8 cellular contexts compared by ENCODE assay signal in the genomic region with DNA sequence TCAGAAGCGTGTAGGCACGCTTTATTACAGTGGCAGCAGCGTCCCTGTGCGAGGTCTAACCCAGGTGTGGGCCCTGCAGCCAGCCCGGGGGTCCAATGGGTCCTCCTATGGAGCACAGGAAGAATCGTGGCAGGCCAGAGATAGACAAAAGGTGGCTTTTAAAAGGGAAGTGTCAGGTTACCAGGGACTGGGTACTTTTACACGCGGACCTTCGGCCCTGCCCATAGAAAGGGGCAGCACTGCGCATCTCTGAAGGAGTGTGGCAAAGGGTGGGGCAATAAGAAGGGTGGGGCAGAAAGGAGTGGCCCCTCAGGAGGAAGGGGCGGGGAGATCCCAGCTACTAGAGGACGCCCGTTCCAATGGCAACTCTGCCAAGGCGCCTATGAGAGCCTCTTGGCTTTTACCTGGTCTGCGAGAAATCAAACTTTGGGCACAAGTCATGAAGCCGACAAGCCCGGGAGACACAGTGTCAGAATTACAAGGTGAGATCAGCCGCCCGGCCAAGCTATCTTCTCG.
DNase-seq lines count a peak whose midpoint lies in the region; ATAC-seq and TF ChIP-seq lines count a peak whose summit lies in the region.

No MANE protein-coding gene starts in this region.

- no peak for TF ChIP-seq EP300 in stomach (IDR thresholded peaks at IDR 0.05)

- intact Hi-C loops in activated CD4-positive, alpha-beta memory T cell treated with anti-CD3 and anti-CD28 coated beads for 36 hours (cut with micrococcal nuclease): loop anchor here (2.0 to 10.0 kb wide), 2 partner anchors 1420 to 1792 kb away; partner anchors contain the start of gene UQCRFS1
- intact Hi-C loops in stomach (cut with DNase I; ENCODE audit: low total_unique reads): no loop called here

- H3K27ac ChIP-seq in epithelial cell of prostate (peak overlapping the region; percentile 92), muscle layer of duodenum (ENCODE audit: low read length) (peak overlapping the region; percentile 96), stomach (peak overlapping the region; percentile 86 to 91 (median 90))

- peaks cover 2% of the 10 kb centered on the region for H3K9me3 Mint-ChIP-seq in activated CD4-positive, alpha-beta memory T cell treated with anti-CD3 and anti-CD28 coated beads for 36 hours

- ATAC-seq in GM19452 (IDR thresholded peaks at IDR 0.05; ENCODE audit: unreplicated experiment) (peak; percentile 70), HG03558 (IDR thresholded peaks at IDR 0.05; ENCODE audit: extremely low read depth, unreplicated experiment) (peak; percentile 40)

- DNase-seq in COLO668 (lab: John Stamatoyannopoulos, UW; ENCODE audit: unreplicated experiment) (peak; percentile 78), NCI-H526 treated with DMSO at 0.1 percent for 48 hours (lab: John Stamatoyannopoulos, UW) (peak; percentile 96), epithelial cell of prostate (ENCODE audit: low read depth, low spot score) (peak; percentile 60), stomach (peak; percentile 71)
- DNase-seq in activated CD4-positive, alpha-beta memory T cell treated with anti-CD3 and anti-CD28 coated beads for 36 hours: peak; percentile 84

- CTCF ChIA-PET in activated CD4-positive, alpha-beta memory T cell treated with anti-CD3 and anti-CD28 coated beads for 36 hours (lab: Charles Lee): no interaction called here

- H3K27me3 ChIP-seq in muscle layer of duodenum (ENCODE audit: low read depth, low read length) (no peaks in the 10 kb centered on the region), stomach (no peaks in the 10 kb centered on the region)

- WGBS in stomach, 5 donors: 0 to 1% (median 0%) methylated on average over 20 of the region's 20 CpGs

- POLR2A ChIA-PET in activated CD4-positive, alpha-beta memory T cell treated with anti-CD3 and anti-CD28 coated beads for 36 hours (lab: Charles Lee): no interaction called here

- peak overlapping the region; percentile 89 for H3K27ac Mint-ChIP-seq in activated CD4-positive, alpha-beta memory T cell treated with anti-CD3 and anti-CD28 coated beads for 36 hours

- H3K9me3 ChIP-seq in muscle layer of duodenum (ENCODE audit: control insufficient read depth in 1 of 2, low read length in 2 of 2) (no peaks in the 10 kb centered on the region), stomach (no peaks in the 10 kb centered on the region)

- H3K36me3 Mint-ChIP-seq in activated CD4-positive, alpha-beta memory T cell treated with anti-CD3 and anti-CD28 coated beads for 36 hours: peaks cover 27% of the 10 kb centered on the region

- H3K4me3 ChIP-seq in muscle layer of duodenum (ENCODE audit: low read depth in 1 of 2, low read length in 2 of 2) (peak overlapping the region; percentile 93 to 96), stomach (peak overlapping the region; percentile 61 to 83 (median 78))

- no peak for TF ChIP-seq POLR2A in stomach (IDR thresholded peaks at IDR 0.05)

- H3K4me1 Mint-ChIP-seq in activated CD4-positive, alpha-beta memory T cell treated with anti-CD3 and anti-CD28 coated beads for 36 hours (ENCODE audit: low read depth): peaks cover 16% of the 10 kb centered on the region

- TF ChIP-seq CTCF in stomach (IDR thresholded peaks at IDR 0.05): no peak

- H3K4me1 ChIP-seq in muscle layer of duodenum (ENCODE audit: control insufficient read depth in 1 of 2, insufficient read depth in 2 of 2, low read length in 2 of 2) (peaks cover 7 to 21% of the 10 kb centered on the region in 2 donors), stomach (peaks cover 5 to 42% (median 33%) of the 10 kb centered on the region in 4 donors)

- H3K4me3 Mint-ChIP-seq in activated CD4-positive, alpha-beta memory T cell treated with anti-CD3 and anti-CD28 coated beads for 36 hours: peak overlapping the region; percentile 94

- H3K36me3 ChIP-seq in muscle layer of duodenum (ENCODE audit: control insufficient read depth in 1 of 2, insufficient read depth in 2 of 2, low read length in 2 of 2): peaks cover 0 to 6% of the 10 kb centered on the region in 2 donors
- H3K36me3 ChIP-seq in stomach: peaks cover 0 to 9% (median 6%) of the 10 kb centered on the region in 4 donors

- no peaks in the 10 kb centered on the region for H3K27me3 Mint-ChIP-seq in activated CD4-positive, alpha-beta memory T cell treated with anti-CD3 and anti-CD28 coated beads for 36 hours

Comparison
In these comparisons a context has a peak if more than half of its experiments do, and no peak if none do; other contexts are left out.
1. Peak in every context shown above with its lines: DNase-seq, ATAC-seq, H3K4me3 ChIP-seq and H3K27ac ChIP-seq.